27 cellular contexts compared by ENCODE assay signal in the genomic region with DNA sequence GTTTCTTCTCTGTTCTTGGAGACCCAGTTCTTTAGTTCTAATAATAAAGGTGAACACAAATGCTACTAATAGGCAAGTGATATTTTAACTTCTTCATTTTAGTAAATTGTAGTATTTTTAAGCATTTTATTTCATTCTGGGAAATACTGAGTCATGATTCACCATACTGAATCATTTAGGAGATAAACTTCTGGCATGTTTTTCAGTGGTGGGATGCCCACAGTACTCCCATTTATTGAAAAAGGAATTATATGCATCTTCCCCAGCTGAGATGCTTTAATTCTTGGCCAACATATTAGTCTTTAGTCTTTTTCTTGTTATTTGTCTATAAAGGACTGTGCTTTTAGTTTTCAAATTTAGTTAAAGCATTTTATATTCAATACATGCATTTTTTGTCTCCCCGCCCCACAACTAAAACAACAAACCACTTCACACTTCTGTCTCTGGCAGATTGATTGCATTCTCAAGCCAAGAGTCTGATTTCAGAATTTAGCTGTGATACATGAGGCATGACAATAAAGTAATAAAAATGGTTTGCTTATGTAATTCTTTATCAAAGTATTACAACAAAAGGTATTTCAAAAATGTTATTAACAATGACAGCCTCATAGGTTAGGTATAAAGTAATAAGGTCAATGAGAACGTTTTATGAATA.
DNase-seq lines count a peak whose midpoint lies in the region; ATAC-seq, FAIRE-seq and TF ChIP-seq lines count a peak whose summit lies in the region.
"Had no signal": no experiment of that assay in that cellular context is flagged by ENCODE, and none has a peak within 500 bp of the region (broad histone marks: within the 10 kb centered on the region; RNA-seq: fewer than 3 reads in every experiment).

No MANE protein-coding gene starts in this region.

- DNase-seq in ELR (ENCODE audit: low read depth) (peak; percentile 2), NCI-H2029 (lab: John Stamatoyannopoulos, UW) (peak; percentile 44), SHP77 (lab: John Stamatoyannopoulos, UW) (peak; percentile 91 to 96), fibroblast of the aortic adventitia (ENCODE audit: low read depth) (peak; percentile 77), kidney (no peak), WERI-Rb-1 (no peak)
- no peak for DNase-seq in stimulated activated naive CD4-positive, alpha-beta T cell (lab: John Stamatoyannopoulos, UW)
- DNase-seq: activated naive CD4-positive, alpha-beta T cell treated with anti-CD3 and anti-CD28 coated beads, Interleukin-2, amount 10 ng/mL, durations not matched to agents 7 days and 5 days; activated T-cell treated with anti-CD3 and anti-CD28 coated beads, Interleukin-2, amount 50 U/mL, for 4 hours; body of pancreas; CD4-positive, alpha-beta memory T cell; foreskin fibroblast; GM23248; NCI-H2107; NK-92 treated with Interleukin-12 subunit alpha and Interleukin-12 subunit beta, amount 100 ng/mL, for 24 hours; Peyer's patch; psoas muscle; stimulated activated naive CD8-positive, alpha-beta T cell treated with anti-CD3 and anti-CD28 coated beads, Interleukin-15, Interleukin-2, amounts not matched to agents 100 U/mL and 50 U/mL, for 24 hours; transverse colon had no signal

- H3K27ac ChIP-seq in kidney (ENCODE audit: low read depth in 2 of 2, low read length in 2 of 2) (no peak overlapping the region), WERI-Rb-1 (no peak overlapping the region)
- H3K27ac ChIP-seq: body of pancreas, GM23248, hepatocyte, HL-60, Peyer's patch, psoas muscle, SK-N-MC, skin epidermis, transverse colon had no signal

- no peak for FAIRE-seq in kidney (lab: Jason Lieb, UNC)
- FAIRE-seq: colon, GM12892 had no signal

- TF ChIP-seq CTCF in fibroblast of the aortic adventitia (IDR thresholded peaks at IDR 0.05; ENCODE audit: insufficient read depth, low read length) (no peak), kidney (IDR thresholded peaks at IDR 0.05; ENCODE audit: borderline replicate concordance, extremely low read depth, insufficient read depth) (no peak), WERI-Rb-1 (IDR thresholded peaks at IDR 0.05; ENCODE audit: low read depth, low read length) (no peak)

- intact Hi-C loops in kidney (cut with DNase I): no loop called here

- H3K4me3 ChIP-seq in fibroblast of the aortic adventitia (ENCODE audit: low read depth, low read length) (no peak overlapping the region), kidney (ENCODE audit: low read length in 2 of 2) (no peak overlapping the region), WERI-Rb-1 (ENCODE audit: low read depth, low read length) (no peak overlapping the region)
- H3K4me3 ChIP-seq: body of pancreas, GM23248, hepatocyte, Peyer's patch, psoas muscle, SK-N-MC, skin epidermis, transverse colon had no signal

- H3K9me3 ChIP-seq in kidney (ENCODE audit: control insufficient read depth in 1 of 2, low read length in 2 of 2): no peaks in the 10 kb centered on the region
- no peaks in the 10 kb centered on the region for H3K9me3 ChIP-seq in WERI-Rb-1 (ENCODE audit: severe bottlenecking)
- H3K9me3 ChIP-seq: body of pancreas, Peyer's patch, psoas muscle, transverse colon had no signal

- no peak overlapping the region for H3K9ac ChIP-seq in kidney (ENCODE audit: low read length in 2 of 2)
- H3K9ac ChIP-seq: GM23248 had no signal

- H3K27me3 ChIP-seq in WERI-Rb-1 (ENCODE audit: insufficient read depth, low read depth, severe bottlenecking): no peaks in the 10 kb centered on the region
- H3K27me3 ChIP-seq: body of pancreas, hepatocyte, Peyer's patch, transverse colon had no signal

- ATAC-seq in HG03565 (IDR thresholded peaks at IDR 0.05; ENCODE audit: unreplicated experiment): no peak
- ATAC-seq: activated CD4-positive, CD25-positive, alpha-beta regulatory T cell treated with anti-CD3 and anti-CD28 coated beads, Interleukin-2, amount 50 U/mL, for 24 hours; activated T-cell treated with anti-CD3 and anti-CD28 coated beads, Interleukin-2, amount 50 U/mL, for 4 hours; body of pancreas; psoas muscle; stimulated activated naive CD8-positive, alpha-beta T cell treated with anti-CD3 and anti-CD28 coated beads, Interleukin-15, Interleukin-2, amounts not matched to agents 100 U/mL and 50 U/mL, for 24 hours had no signal

- no peaks in the 10 kb centered on the region for H3K4me1 ChIP-seq in kidney (ENCODE audit: control insufficient read depth in 1 of 2, insufficient read depth in 1 of 2, low read depth in 1 of 2, low read length in 2 of 2)
- H3K4me1 ChIP-seq: Peyer's patch, psoas muscle, transverse colon had no signal

- H3K36me3 ChIP-seq in kidney (ENCODE audit: control insufficient read depth in 1 of 2, insufficient read depth in 2 of 2, low read length in 2 of 2): no peaks in the 10 kb centered on the region
- H3K36me3 ChIP-seq in WERI-Rb-1: no peaks in the 10 kb centered on the region
- H3K36me3 ChIP-seq: Peyer's patch, transverse colon had no signal

Comparison
In these comparisons a context has a peak if more than half of its experiments do, and no peak if none do; other contexts are left out.
1. DNase-seq: peak in ELR (single experiment), NCI-H2029 (single experiment), SHP77 (2 of 2) and fibroblast of the aortic adventitia (single experiment); none in kidney (single experiment), stimulated activated naive CD4-positive, alpha-beta T cell (0 of 6) and WERI-Rb-1 (single experiment).